In genomic region chr3:42185044-42185443, GRCh38 we compare ENCODE assay signal across 17 cellular contexts.
DNase-seq lines count a peak whose midpoint lies in the region; FAIRE-seq and TF ChIP-seq lines count a peak whose summit lies in the region.
"Had no signal": no experiment of that assay in that cellular context is flagged by ENCODE, and none has a peak within 500 bp of the region (broad histone marks: within the 10 kb centered on the region; RNA-seq: fewer than 3 reads in every experiment).

No MANE protein-coding gene starts in this region.

- CTCF ChIA-PET in BJ (lab: Yijun Ruan, JAX): interaction anchor here (0.5 to 2.0 kb wide), 6 partner anchors 9 to 1868 kb away, joined by 3 to 8 read pairs (median 4); no protein-coding TSS in a partner anchor

- no peak for FAIRE-seq in GM12892 (lab: Jason Lieb, UNC)
- FAIRE-seq: GM18507 had no signal

- no peak overlapping the region for H3K4me3 Mint-ChIP-seq in neural crest cell
- no peak overlapping the region for H3K4me3 Mint-ChIP-seq in CD14-positive monocyte
- H3K4me3 Mint-ChIP-seq: activated CD8-positive, alpha-beta memory T cell treated with anti-CD3 and anti-CD28 coated beads, Interleukin-2, amount 10 ng/mL, durations not matched to agents 7 days and 5 days; stimulated activated memory B cell treated with anti-CD40 and anti-IgM and Interleukin-4, amounts not matched to agents 10 μg/mL and 1 μg/mL and 100 μg/mL, for 72 hours had no signal

- H3K27me3 Mint-ChIP-seq in neural crest cell (ENCODE audit: low read depth) (no peaks in the 10 kb centered on the region), CD14-positive monocyte (ENCODE audit: low read depth in 3 of 3) (no peaks in the 10 kb centered on the region)
- H3K27me3 Mint-ChIP-seq: activated CD8-positive, alpha-beta memory T cell treated with anti-CD3 and anti-CD28 coated beads, Interleukin-2, amount 10 ng/mL, durations not matched to agents 7 days and 5 days; stimulated activated memory B cell treated with anti-CD40 and anti-IgM and Interleukin-4, amounts not matched to agents 10 μg/mL and 1 μg/mL and 100 μg/mL, for 72 hours had no signal

- intact Hi-C loops in CD14-positive monocyte (cut with micrococcal nuclease): no loop called here

- H3K9me3 Mint-ChIP-seq in neural crest cell (no peaks in the 10 kb centered on the region), CD14-positive monocyte (no peaks in the 10 kb centered on the region)
- H3K9me3 Mint-ChIP-seq: activated naive CD4-positive, alpha-beta T cell treated with anti-CD3 and anti-CD28 coated beads, Interleukin-2, amount 50 U/mL, for 72 hours; stimulated activated memory B cell treated with anti-CD40 and anti-IgM and Interleukin-4, amounts not matched to agents 10 μg/mL and 1 μg/mL and 100 μg/mL, for 72 hours had no signal

- DNase-seq in BJ (ENCODE audit: low read depth) (peak; percentile 26), MG63 (peak; percentile 86), dermis blood vessel endothelial cell (peak; percentile 81), neural crest cell (ENCODE audit: low read depth, low spot score) (no peak), GM12892 (ENCODE audit: insufficient read length) (no peak), NCI-H82 (lab: John Stamatoyannopoulos, UW) (no peak), NCI-H2029 treated with DMSO at 0.1 percent for 48 hours (lab: John Stamatoyannopoulos, UW) (no peak), CD14-positive monocyte (ENCODE audit: low spot score) (no peak)
- DNase-seq: activated CD8-positive, alpha-beta memory T cell treated with anti-CD3 and anti-CD28 coated beads, Interleukin-2, amount 10 ng/mL, durations not matched to agents 7 days and 5 days; colonic mucosa; H7; Kasumi-1; NCI-H1930 had no signal

- H3K36me3 ChIP-seq in BJ (ENCODE audit: control insufficient read depth, insufficient read depth, low read length) (peaks cover 1% of the 10 kb centered on the region), MG63 (no peaks in the 10 kb centered on the region)
- H3K36me3 ChIP-seq: colonic mucosa had no signal

- no peak overlapping the region for H3K4me3 ChIP-seq in BJ (ENCODE audit: low read depth, low read length)
- no peak overlapping the region for H3K4me3 ChIP-seq in MG63
- H3K4me3 ChIP-seq: BLaER1 treated with 17β-estradiol and CSF1 and Interleukin-3, amounts not matched to agents 10 nM and 100 nM; colonic mucosa had no signal

- peak overlapping the region; percentile 40 for H3K27ac Mint-ChIP-seq in neural crest cell (ENCODE audit: unreplicated experiment)
- H3K27ac Mint-ChIP-seq in CD14-positive monocyte: peak overlapping the region in 1 of 7 donors; percentile 0
- H3K27ac Mint-ChIP-seq: activated CD8-positive, alpha-beta memory T cell treated with anti-CD3 and anti-CD28 coated beads, Interleukin-2, amount 10 ng/mL, durations not matched to agents 7 days and 5 days; activated naive CD4-positive, alpha-beta T cell treated with anti-CD3 and anti-CD28 coated beads, Interleukin-2, amount 50 U/mL, for 72 hours; stimulated activated memory B cell treated with anti-CD40 and anti-IgM and Interleukin-4, amounts not matched to agents 10 μg/mL and 1 μg/mL and 100 μg/mL, for 72 hours had no signal

- H3K4me1 Mint-ChIP-seq in neural crest cell (peaks cover 18% of the 10 kb centered on the region), CD14-positive monocyte (no peaks in the 10 kb centered on the region)
- H3K4me1 Mint-ChIP-seq: activated CD8-positive, alpha-beta memory T cell treated with anti-CD3 and anti-CD28 coated beads, Interleukin-2, amount 10 ng/mL, durations not matched to agents 7 days and 5 days; stimulated activated memory B cell treated with anti-CD40 and anti-IgM and Interleukin-4, amounts not matched to agents 10 μg/mL and 1 μg/mL and 100 μg/mL, for 72 hours had no signal

- TF ChIP-seq CTCF in BJ (IDR thresholded peaks at IDR 0.05; ENCODE audit: insufficient read depth, low read depth, low read length): no peak
- no peak for TF ChIP-seq CTCF in neural crest cell (conservative IDR thresholded peaks at IDR 0.05)
- TF ChIP-seq CTCF in CD14-positive monocyte (IDR thresholded peaks at IDR 0.05): no peak

- H3K36me3 Mint-ChIP-seq in neural crest cell (ENCODE audit: low read depth) (peaks cover 3% of the 10 kb centered on the region), CD14-positive monocyte (peaks cover 44 to 63% of the 10 kb centered on the region in 2 donors)
- H3K36me3 Mint-ChIP-seq: activated naive CD4-positive, alpha-beta T cell treated with anti-CD3 and anti-CD28 coated beads, Interleukin-2, amount 50 U/mL, for 72 hours had no signal

- TF ChIP-seq POLR2A in GM12892 (IDR thresholded peaks at IDR 0.05; ENCODE audit: low read depth, low read length): no peak

- no peaks in the 10 kb centered on the region for H3K9me3 ChIP-seq in MG63
- H3K9me3 ChIP-seq: BLaER1 treated with 17β-estradiol and CSF1 and Interleukin-3, amounts not matched to agents 10 nM and 100 nM; colonic mucosa had no signal

- POLR2A ChIA-PET in BJ (lab: Charles Lee): no interaction called here

- H3K27me3 ChIP-seq in BJ (ENCODE audit: control insufficient read depth, insufficient read depth, low read length) (no peaks in the 10 kb centered on the region), MG63 (no peaks in the 10 kb centered on the region)
- H3K27me3 ChIP-seq: BLaER1 treated with 17β-estradiol and CSF1 and Interleukin-3, amounts not matched to agents 10 nM and 100 nM; colonic mucosa had no signal

Comparison
In these comparisons a context has a peak if more than half of its experiments do, and no peak if none do; other contexts are left out.
1. DNase-seq: peak in BJ (single experiment), MG63 (single experiment) and dermis blood vessel endothelial cell (single experiment); none in neural crest cell (single experiment), GM12892 (single experiment), NCI-H82 (single experiment), NCI-H2029 treated with DMSO at 0.1 percent for 48 hours (single experiment) and CD14-positive monocyte (single experiment).